ENCODE assay signal across 2 cellular contexts in genomic region chr1:28982198-28982597, GRCh38.
TF ChIP-seq lines count a peak whose summit lies in the region.

No MANE protein-coding gene starts in this region.

TF ChIP-seq in HepG2, 621 proteins besides CTCF, POLR2A, EP300 and RAD21:
- peak; percentile 64 for TF ChIP-seq HNF4A (CRISPR knock-in tag; IDR thresholded peaks at IDR 0.05)
- TF ChIP-seq NR2F1 (CRISPR knock-in tag; IDR thresholded peaks at IDR 0.05): peak; percentile 27 to 32; a peak in 1 of 4 replicates
- TF ChIP-seq NR2F6 (IDR thresholded peaks at IDR 0.05): peak; percentile 70
- TF ChIP-seq NR2F6 (CRISPR knock-in tag; IDR thresholded peaks at IDR 0.05): peak; percentile 42; the same call in 1 of the 2 replicates
- 0 out of 2 replicates have a peak, but pooled peaks have one; percentile 17 for TF ChIP-seq NR2F2 (IDR thresholded peaks at IDR 0.05; ENCODE audit: borderline replicate concordance, low read depth)
- TF ChIP-seq RARA (CRISPR knock-in tag; IDR thresholded peaks at IDR 0.05): peak; percentile 35; the same call in 1 of the 2 replicates
- no peak for TF ChIP-seq NAIF1 (CRISPR knock-in tag; IDR thresholded peaks at IDR 0.05; ENCODE audit: borderline replicate concordance)
- no peak for TF ChIP-seq ZNF446 (CRISPR knock-in tag; IDR thresholded peaks at IDR 0.05)

TF ChIP-seq in endothelial cell of umbilical vein, 7 proteins besides CTCF, POLR2A, EP300 and RAD21:
- no peak for TF ChIP-seq MYC (IDR thresholded peaks at IDR 0.05; ENCODE audit: low read depth, low read length)
- no peak for TF ChIP-seq EZH2 (IDR thresholded peaks at IDR 0.05; ENCODE audit: borderline replicate concordance, low read depth, low read length, severe bottlenecking)
- no peak for TF ChIP-seq POLR2AphosphoS5 (IDR thresholded peaks at IDR 0.05; ENCODE audit: insufficient read depth, low read depth, low read length)
- TF ChIP-seq JUN (IDR thresholded peaks at IDR 0.05; ENCODE audit: borderline replicate concordance, insufficient read depth, insufficient read length, low read depth): no peak
- no peak for TF ChIP-seq MAX (IDR thresholded peaks at IDR 0.05; ENCODE audit: insufficient read depth, insufficient read length)
- no peak for TF ChIP-seq GATA2 (IDR thresholded peaks at IDR 0.05; ENCODE audit: insufficient read depth, insufficient read length, low read depth, low read length)
- TF ChIP-seq FOS (IDR thresholded peaks at IDR 0.05; ENCODE audit: borderline replicate concordance, insufficient read depth, low read length): no peak
